In genomic region chr2:40316631-40317030, GRCh38 we compare ENCODE assay signal across 21 cellular contexts.
DNase-seq lines count a peak whose midpoint lies in the region; ATAC-seq and TF ChIP-seq lines count a peak whose summit lies in the region.
"Had no signal": no experiment of that assay in that cellular context is flagged by ENCODE, and none has a peak within 500 bp of the region (broad histone marks: within the 10 kb centered on the region; RNA-seq: fewer than 3 reads in every experiment).

No MANE protein-coding gene starts in this region.

- intact Hi-C loops in right lobe of liver (cut with DNase I): no loop called here

- H3K9ac ChIP-seq in muscle layer of colon (ENCODE audit: low read length): no peak overlapping the region
- H3K9ac ChIP-seq: KMS-11 had no signal

- H3K4me1 Mint-ChIP-seq in chondrocyte (ENCODE audit: low read depth): peaks cover 37% of the 10 kb centered on the region
- H3K4me1 Mint-ChIP-seq: CD14-positive monocyte had no signal

- H3K4me3 ChIP-seq in ACC112 (ENCODE audit: low read depth, low read length): no peak overlapping the region
- H3K4me3 ChIP-seq in muscle layer of colon (ENCODE audit: low read depth in 1 of 2, low read length in 2 of 2): no peak overlapping the region
- H3K4me3 ChIP-seq in right lobe of liver: no peak overlapping the region
- H3K4me3 ChIP-seq in H7 (ENCODE audit: insufficient read depth, low read depth, low read length): no peak overlapping the region
- H3K4me3 ChIP-seq: GM12878 had no signal

- peak overlapping the region; percentile 80 for H3K27ac Mint-ChIP-seq in chondrocyte (ENCODE audit: unreplicated experiment)
- H3K27ac Mint-ChIP-seq: B cell, CD14-positive monocyte had no signal

- H3K4me1 ChIP-seq in ACC112 (ENCODE audit: control insufficient read depth, insufficient read depth, low read length, unreplicated experiment): peaks cover 27% of the 10 kb centered on the region
- H3K4me1 ChIP-seq in muscle layer of colon (ENCODE audit: insufficient read depth, low read length): peaks cover 28% of the 10 kb centered on the region
- H3K4me1 ChIP-seq in right lobe of liver: no peaks in the 10 kb centered on the region

- H3K4me3 Mint-ChIP-seq in chondrocyte (ENCODE audit: unreplicated experiment): no peak overlapping the region
- H3K4me3 Mint-ChIP-seq: B cell, CD14-positive monocyte had no signal

- no peak for ATAC-seq in right lobe of liver
- no peak for ATAC-seq in GM21515 (IDR thresholded peaks at IDR 0.05; ENCODE audit: unreplicated experiment)
- no peak for ATAC-seq in GM21447 (IDR thresholded peaks at IDR 0.05; ENCODE audit: unreplicated experiment)
- ATAC-seq: GM12878, Right ventricle myocardium inferior had no signal

- DNase-seq in NCI-H226: peak; percentile 9
- DNase-seq in chondrocyte (ENCODE audit: low spot score): no peak
- DNase-seq in right lobe of liver: no peak
- DNase-seq in H7: no peak
- DNase-seq: DMS79, GOT3, MV-4-11, NCI-H1105 treated with DMSO at 0.1 percent for 48 hours, NCI-H1694, NCI-H2081, NCI-H2171, NCI-H526 had no signal

- 23% methylated on average over 2 of the region's 2 CpGs for WGBS in right lobe of liver (ENCODE audit: insufficient coverage, low coverage, low lambda C conversion rate, missing lambda C conversion rate)

- H3K9me3 ChIP-seq in muscle layer of colon (ENCODE audit: low read length) (no peaks in the 10 kb centered on the region), right lobe of liver (no peaks in the 10 kb centered on the region)

- H3K79me2 ChIP-seq in ACC112 (ENCODE audit: control insufficient read depth, insufficient read depth, low read length, unreplicated experiment): no peaks in the 10 kb centered on the region

- H3K27me3 ChIP-seq in ACC112 (ENCODE audit: insufficient read depth, low read length) (no peaks in the 10 kb centered on the region), muscle layer of colon (ENCODE audit: control insufficient read depth in 1 of 2, insufficient read depth in 2 of 2, low read length in 2 of 2) (no peaks in the 10 kb centered on the region), right lobe of liver (no peaks in the 10 kb centered on the region), H7 (ENCODE audit: control insufficient read depth, insufficient read depth, low read length) (no peaks in the 10 kb centered on the region)

- TF ChIP-seq POLR2A in right lobe of liver (IDR thresholded peaks at IDR 0.05): no peak

- H3K27ac ChIP-seq in ACC112 (ENCODE audit: low read depth, low read length): peak overlapping the region; percentile 48
- H3K27ac ChIP-seq in muscle layer of colon (ENCODE audit: low read depth, low read length): peak overlapping the region; percentile 7
- no peak overlapping the region for H3K27ac ChIP-seq in right lobe of liver
- H3K27ac ChIP-seq: KMS-11 had no signal

- H3K36me3 Mint-ChIP-seq in chondrocyte (ENCODE audit: low read depth): peaks cover 2% of the 10 kb centered on the region

- TF ChIP-seq CTCF in chondrocyte (IDR thresholded peaks at IDR 0.05) (no peak), right lobe of liver (IDR thresholded peaks at IDR 0.05) (no peak)

- no peak overlapping the region for H2AFZ ChIP-seq in ACC112 (ENCODE audit: low read length, unreplicated experiment)

- H3K27me3 Mint-ChIP-seq in chondrocyte (ENCODE audit: low read depth): no peaks in the 10 kb centered on the region
- H3K27me3 Mint-ChIP-seq: B cell had no signal

- peaks cover 4% of the 10 kb centered on the region for H3K9me3 Mint-ChIP-seq in chondrocyte (ENCODE audit: low read depth)

- H3K36me3 ChIP-seq in ACC112 (ENCODE audit: insufficient read depth, low read length) (no peaks in the 10 kb centered on the region), muscle layer of colon (ENCODE audit: insufficient read depth, low read length) (no peaks in the 10 kb centered on the region), right lobe of liver (no peaks in the 10 kb centered on the region), H7 (replicated peaks; ENCODE audit: control insufficient read depth, insufficient read depth, low read length) (no peaks in the 10 kb centered on the region)

Comparison
In these comparisons a context has a peak if more than half of its experiments do, and no peak if none do; other contexts are left out.
1. H3K27ac ChIP-seq: peak in ACC112 (single experiment) and muscle layer of colon (single experiment); none in right lobe of liver (0 of 3).